9 cellular contexts compared by ENCODE assay signal in the genomic region with DNA sequence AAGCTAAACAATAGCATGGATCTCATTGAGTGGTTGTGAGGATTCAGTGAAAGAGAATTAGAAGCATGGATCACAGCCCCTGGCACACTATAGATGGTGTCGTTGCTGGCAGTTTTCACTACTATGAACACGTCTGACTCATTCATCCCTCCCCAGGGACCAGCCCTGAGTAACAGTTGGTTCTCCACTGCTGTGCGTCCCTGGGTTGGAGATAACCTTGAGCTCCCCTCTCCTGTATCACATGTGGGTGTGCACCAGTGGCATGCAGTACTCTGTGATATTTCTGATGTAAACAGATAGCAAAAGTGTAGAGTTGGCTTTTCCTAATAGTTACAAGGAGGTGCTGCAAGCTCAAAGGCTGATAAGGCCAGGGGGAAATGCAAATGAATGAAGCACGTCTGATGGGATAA. TPM values are rescaled to one million over a fixed set of nuclear protein-coding genes. Genes with fewer than 3 reads are reported as not detected.
DNase-seq lines count a peak whose midpoint lies in the region; ATAC-seq and TF ChIP-seq lines count a peak whose summit lies in the region.
"Had no signal": no experiment of that assay in that cellular context is flagged by ENCODE, and none has a peak within 500 bp of the region (broad histone marks: within the 10 kb centered on the region; RNA-seq: fewer than 3 reads in every experiment).

No MANE protein-coding gene starts in this region.

- peak; percentile 57 for DNase-seq in stimulated activated CD4-positive, alpha-beta T cell treated with anti-CD3 and anti-CD28 coated beads, Interleukin-15, amount 100 ng/mL, for 24 hours
- DNase-seq in stimulated activated CD4-positive, alpha-beta T cell treated with anti-CD3 and anti-CD28 coated beads, Interleukin-2, amount 100 ng/mL, for 48 hours = no peak
- peak; percentile 83 for DNase-seq in MCF 10A (ENCODE audit: unreplicated experiment)
- DNase-seq in stromal cell of bone marrow (ENCODE audit: low read depth) = peak; percentile 84
- DNase-seq in T-cell = no peak
- no peak for DNase-seq in amygdala (lab: John Stamatoyannopoulos, UW)
- no peak for DNase-seq in inferior parietal cortex (ENCODE audit: extremely low spot score)
- DNase-seq: activated naive CD8-positive, alpha-beta T cell treated with anti-CD3 and anti-CD28 coated beads, Interleukin-2, amount 10 ng/mL, durations not matched to agents 7 days and 5 days had no signal

- H3K27me3 Mint-ChIP-seq in MCF 10A (ENCODE audit: insufficient read depth, unreplicated experiment) (no peaks in the 10 kb centered on the region), T-cell (no peaks in the 10 kb centered on the region)
- H3K27me3 Mint-ChIP-seq: activated naive CD8-positive, alpha-beta T cell treated with anti-CD3 and anti-CD28 coated beads, Interleukin-2, amount 10 ng/mL, durations not matched to agents 7 days and 5 days had no signal

- intact Hi-C loops in MCF 10A (cut with micrococcal nuclease) = no loop called here

- H3K4me3 Mint-ChIP-seq in MCF 10A (ENCODE audit: unreplicated experiment) (no peak overlapping the region), T-cell (no peak overlapping the region)
- H3K4me3 Mint-ChIP-seq: activated naive CD8-positive, alpha-beta T cell treated with anti-CD3 and anti-CD28 coated beads, Interleukin-2, amount 10 ng/mL, durations not matched to agents 7 days and 5 days had no signal

- BruUV-seq in MCF 10A (replicated peaks; lab: Mats Ljungman, UMichigan) = no TSS peak

- H3K27ac Mint-ChIP-seq in MCF 10A (ENCODE audit: low read depth, unreplicated experiment) (peak overlapping the region; percentile 53), T-cell (no peak overlapping the region)

- no peak for TF ChIP-seq CTCF in MCF 10A (IDR thresholded peaks at IDR 0.05; ENCODE audit: unreplicated experiment)

- POLR2A ChIA-PET in MCF 10A (lab: Yijun Ruan, JAX) (interaction anchor here (0.6 to 1.0 kb wide), 3 partner anchors 54 to 308 kb away, joined by 3 to 4 read pairs (median 3); no protein-coding TSS in a partner anchor), T-cell (lab: Charles Lee) (interaction anchor here in 1 of 2 donors (0.7 to 1.1 kb wide), 2 partner anchors 17 to 25 kb away, joined by 3 read pairs; no protein-coding TSS in a partner anchor)

- CTCF ChIA-PET in MCF 10A (lab: Yijun Ruan, JAX) = interaction anchor here (1.5 to 2.1 kb wide), 3 partner anchors 10 to 40 kb away, joined by 4 to 8 read pairs (median 6); no protein-coding TSS in a partner anchor
- CTCF ChIA-PET in T-cell (lab: Charles Lee) = interaction anchor here in 1 of 2 donors (1.0 to 1.2 kb wide), 2 partner anchors 13 to 33 kb away, joined by 5 to 6 read pairs; no protein-coding TSS in a partner anchor

- H3K4me1 Mint-ChIP-seq in MCF 10A (ENCODE audit: insufficient read depth, unreplicated experiment) = peaks cover 18% of the 10 kb centered on the region
- H3K4me1 Mint-ChIP-seq in T-cell = peaks cover 65 to 84% (median 83%) of the 10 kb centered on the region in 3 donors

- H3K9me3 Mint-ChIP-seq in MCF 10A (ENCODE audit: unreplicated experiment) (no peaks in the 10 kb centered on the region), T-cell (no peaks in the 10 kb centered on the region)
- H3K9me3 Mint-ChIP-seq: activated naive CD8-positive, alpha-beta T cell treated with anti-CD3 and anti-CD28 coated beads, Interleukin-2, amount 10 ng/mL, durations not matched to agents 7 days and 5 days had no signal

- peak; percentile 46 for ATAC-seq in HG03457 (IDR thresholded peaks at IDR 0.05; ENCODE audit: unreplicated experiment)
- no peak for ATAC-seq in T-cell (replicated peaks in 1 of 4)

- H3K36me3 Mint-ChIP-seq in MCF 10A (ENCODE audit: insufficient read depth, unreplicated experiment) (peaks cover 6% of the 10 kb centered on the region), T-cell (no peaks in the 10 kb centered on the region)
- H3K36me3 Mint-ChIP-seq: activated naive CD8-positive, alpha-beta T cell treated with anti-CD3 and anti-CD28 coated beads, Interleukin-2, amount 10 ng/mL, durations not matched to agents 7 days and 5 days had no signal

RNA-seq across cellular contexts. Expression of a gene that starts 8.8 kb away (rescaled TPM):
- total RNA-seq in MCF 10A (2022) (not detected in 2 replicates), T-cell (100 to 1,000 TPM; 355 to 394 (median 374) TPM)

Comparison
In these comparisons a context has a peak if more than half of its experiments do, and no peak if none do; other contexts are left out.
1. DNase-seq: peak in stimulated activated CD4-positive, alpha-beta T cell treated with anti-CD3 and anti-CD28 coated beads, Interleukin-15, amount 100 ng/mL, for 24 hours (single experiment), MCF 10A (single experiment) and stromal cell of bone marrow (single experiment); none in stimulated activated CD4-positive, alpha-beta T cell treated with anti-CD3 and anti-CD28 coated beads, Interleukin-2, amount 100 ng/mL, for 48 hours (0 of 2), T-cell (0 of 34), amygdala (0 of 56) and inferior parietal cortex (single experiment).
2. RNA of a gene that starts 8.8 kb away (total RNA-seq): 355 to 394 TPM in T-cell; not detected in MCF 10A; every median in the first group is over 100 times any median in the second.